Comparison of ENCODE assay signal across 20 cellular contexts in the genomic region with DNA sequence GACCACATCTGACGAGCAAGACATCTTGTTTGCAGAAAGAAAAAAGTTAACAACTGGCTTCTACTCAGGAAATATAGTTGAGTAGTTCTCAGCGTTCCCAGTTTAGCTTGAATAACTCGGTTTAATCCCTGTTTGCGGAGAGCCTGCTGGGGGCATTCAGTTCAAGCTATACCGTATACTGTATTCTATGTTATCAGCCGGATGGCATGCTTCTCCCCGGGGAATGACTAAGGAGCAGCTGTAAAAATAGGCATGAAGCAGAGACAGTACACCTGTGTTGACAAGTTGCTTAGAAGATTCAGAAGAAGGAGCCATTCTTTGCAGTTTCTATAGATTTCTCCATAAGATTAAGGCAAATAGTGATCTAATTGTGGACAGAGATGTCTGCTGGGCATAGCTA.
"Had no signal": no experiment of that assay in that cellular context is flagged by ENCODE, and none has a peak within 500 bp of the region (broad histone marks: within the 10 kb centered on the region; RNA-seq: fewer than 3 reads in every experiment).

No MANE protein-coding gene starts in this region.

- DNase-seq: KBM-7, MG63, NCI-H1092, NCI-H1105 treated with DMSO at 0.1 percent for 48 hours, NCI-H1417 treated with DMSO at 0.1 percent for 48 hours, NCI-H1694, NCI-H187 treated with DMSO at 0.1 percent for 48 hours, NCI-H2029 treated with DMSO at 0.1 percent for 48 hours, NCI-H2171, NCI-H226, NCI-H446, NCI-H510A, NCI-H524 treated with DMSO at 0.1 percent for 48 hours, NCI-H69, NCI-H774, Right ventricle myocardium superior, RPMI8226, SIG-M5 had no signal

- H3K36me3 ChIP-seq: MG63 had no signal

- H3K4me3 ChIP-seq: MG63 had no signal

- ATAC-seq: SK-N-SH treated with all-trans-retinoic acid at 6 μM for 48 hours had no signal

- H3K9me3 ChIP-seq: MG63 had no signal

- FAIRE-seq: RCC 7860 had no signal

- H3K27me3 ChIP-seq: MG63 had no signal
